ENCODE assay signal across 30 cellular contexts in genomic region chr3:116103868-116104530, GRCh38.
"Had no signal": no experiment of that assay in that cellular context is flagged by ENCODE, and none has a peak within 500 bp of the region (broad histone marks: within the 10 kb centered on the region; RNA-seq: fewer than 3 reads in every experiment).

No MANE protein-coding gene starts in this region.

- ATAC-seq: activated CD8-positive, alpha-beta T cell treated with anti-CD3 and anti-CD28 coated beads, Interleukin-2, amount 10 ng/mL, durations not matched to agents 7 days and 5 days; activated naive CD4-positive, alpha-beta T cell treated with anti-CD3 and anti-CD28 coated beads, Interleukin-2, amount 50 U/mL, for 72 hours; activated T-helper 17 cell treated with anti-CD3 and anti-CD28 coated beads, Interleukin-2, amount 50 U/mL, for 72 hours; esophagus mucosa; left ventricle myocardium superior; mucosa of descending colon; stimulated activated naive B cell treated with anti-CD40 and anti-IgM and Interleukin-4, amounts not matched to agents 10 μg/mL and 1 μg/mL and 100 μg/mL, for 72 hours had no signal

- H3K27me3 ChIP-seq: brain microvascular endothelial cell, hepatocyte, sigmoid colon, transverse colon, uterus had no signal

- H3K4me3 ChIP-seq: hepatocyte, mucosa of descending colon, sigmoid colon, transverse colon, uterus had no signal

- H3K36me3 ChIP-seq: brain microvascular endothelial cell, sigmoid colon, transverse colon, uterus had no signal

- H3K4me1 ChIP-seq: transverse colon, uterus had no signal

- H2AFZ ChIP-seq: hepatocyte had no signal

- H3K36me3 Mint-ChIP-seq: activated naive CD4-positive, alpha-beta T cell treated with anti-CD3 and anti-CD28 coated beads, Interleukin-2, amount 50 U/mL, for 72 hours; immature natural killer cell; memory B cell; stimulated activated naive B cell treated with anti-CD40 and anti-IgM and Interleukin-4, amounts not matched to agents 10 μg/mL and 1 μg/mL and 100 μg/mL, for 72 hours had no signal

- H3K9me3 Mint-ChIP-seq: activated CD4-positive, alpha-beta T cell treated with anti-CD3 and anti-CD28 coated beads, Interleukin-2, amount 10 ng/mL, durations not matched to agents 7 days and 5 days; activated T-helper 17 cell treated with anti-CD3 and anti-CD28 coated beads, Interleukin-2, amount 50 U/mL, for 72 hours; memory B cell; stimulated activated naive B cell treated with anti-CD40 and anti-IgM and Interleukin-4, amounts not matched to agents 10 μg/mL and 1 μg/mL and 100 μg/mL, for 72 hours; T-helper 2 cell treated with Interferon-gamma antibody and Interleukin-4, amounts not matched to agents 5 μg/mL and 100 μg/mL, for 36 hours had no signal

- H3K4me1 Mint-ChIP-seq: activated CD4-positive, alpha-beta T cell treated with anti-CD3 and anti-CD28 coated beads, Interleukin-2, amount 10 ng/mL, durations not matched to agents 7 days and 5 days; activated T-helper 17 cell treated with anti-CD3 and anti-CD28 coated beads, Interleukin-2, amount 50 U/mL, for 72 hours; central memory CD8-positive, alpha-beta T cell; immature natural killer cell; memory B cell; stimulated activated naive B cell treated with anti-CD40 and anti-IgM and Interleukin-4, amounts not matched to agents 10 μg/mL and 1 μg/mL and 100 μg/mL, for 72 hours had no signal

- FAIRE-seq: colon, endothelial cell of umbilical vein, frontal cortex had no signal

- H3K4me2 ChIP-seq: hepatocyte had no signal

- H3K9me3 ChIP-seq: mucosa of descending colon, sigmoid colon, transverse colon, uterus had no signal

- H3K27me3 Mint-ChIP-seq: activated CD4-positive, alpha-beta T cell treated with anti-CD3 and anti-CD28 coated beads, Interleukin-2, amount 10 ng/mL, durations not matched to agents 7 days and 5 days; activated T-helper 17 cell treated with anti-CD3 and anti-CD28 coated beads, Interleukin-2, amount 50 U/mL, for 72 hours; central memory CD8-positive, alpha-beta T cell; memory B cell; stimulated activated naive B cell treated with anti-CD40 and anti-IgM and Interleukin-4, amounts not matched to agents 10 μg/mL and 1 μg/mL and 100 μg/mL, for 72 hours had no signal

- H3K27ac Mint-ChIP-seq: activated CD4-positive, alpha-beta T cell treated with anti-CD3 and anti-CD28 coated beads, Interleukin-2, amount 10 ng/mL, durations not matched to agents 7 days and 5 days; activated CD8-positive, alpha-beta T cell treated with anti-CD3 and anti-CD28 coated beads, Interleukin-2, amount 10 ng/mL, durations not matched to agents 7 days and 5 days; activated naive CD4-positive, alpha-beta T cell treated with anti-CD3 and anti-CD28 coated beads, Interleukin-2, amount 50 U/mL, for 72 hours; activated T-helper 17 cell treated with anti-CD3 and anti-CD28 coated beads, Interleukin-2, amount 50 U/mL, for 72 hours; immature natural killer cell; memory B cell; stimulated activated naive B cell treated with anti-CD40 and anti-IgM and Interleukin-4, amounts not matched to agents 10 μg/mL and 1 μg/mL and 100 μg/mL, for 72 hours; T-helper 2 cell treated with Interferon-gamma antibody and Interleukin-4, amounts not matched to agents 5 μg/mL and 100 μg/mL, for 36 hours had no signal

- DNase-seq: activated CD4-positive, alpha-beta T cell treated with anti-CD3 and anti-CD28 coated beads, Interleukin-2, amount 10 ng/mL, durations not matched to agents 7 days and 5 days; activated CD4-positive, CD25-positive, alpha-beta regulatory T cell treated with anti-CD3 and anti-CD28 coated beads, Interleukin-2, amount 50 U/mL, for 72 hours; activated CD8-positive, alpha-beta T cell treated with anti-CD3 and anti-CD28 coated beads, Interleukin-2, amount 10 ng/mL, durations not matched to agents 7 days and 5 days; activated T-cell treated with anti-CD3 and anti-CD28 coated beads, Interleukin-2, amount 50 U/mL, for 1 hour; aorta; brain microvascular endothelial cell; effector memory CD4-positive, alpha-beta T cell; glutamatergic neuron; immature natural killer cell; left ventricle myocardium superior; mucosa of descending colon; occipital lobe; posterior cingulate gyrus; sigmoid colon; stimulated activated CD4-positive, alpha-beta T cell treated with anti-CD3 and anti-CD28 coated beads, Interleukin-2, amount 100 ng/mL, for 48 hours; stimulated activated CD8-positive, alpha-beta memory T cell treated with anti-CD3 and anti-CD28 coated beads, Interleukin-4, amount 100 ng/mL, for 48 hours; stimulated activated naive B cell treated with anti-CD40 and anti-IgM and Interleukin-4, amounts not matched to agents 10 μg/mL and 1 μg/mL and 100 μg/mL, for 72 hours; transverse colon; uterus had no signal

- H3K27ac ChIP-seq: brain microvascular endothelial cell, hepatocyte, sigmoid colon, transverse colon, uterus, VCaP had no signal

- H3K4me3 Mint-ChIP-seq: activated CD4-positive, alpha-beta T cell treated with anti-CD3 and anti-CD28 coated beads, Interleukin-2, amount 10 ng/mL, durations not matched to agents 7 days and 5 days; activated CD8-positive, alpha-beta T cell treated with anti-CD3 and anti-CD28 coated beads, Interleukin-2, amount 10 ng/mL, durations not matched to agents 7 days and 5 days; activated T-helper 17 cell treated with anti-CD3 and anti-CD28 coated beads, Interleukin-2, amount 50 U/mL, for 72 hours; central memory CD8-positive, alpha-beta T cell; immature natural killer cell; memory B cell; stimulated activated naive B cell treated with anti-CD40 and anti-IgM and Interleukin-4, amounts not matched to agents 10 μg/mL and 1 μg/mL and 100 μg/mL, for 72 hours; T-helper 2 cell treated with Interferon-gamma antibody and Interleukin-4, amounts not matched to agents 5 μg/mL and 100 μg/mL, for 36 hours had no signal
